ENCODE assay signal across 9 cellular contexts in the genomic region with DNA sequence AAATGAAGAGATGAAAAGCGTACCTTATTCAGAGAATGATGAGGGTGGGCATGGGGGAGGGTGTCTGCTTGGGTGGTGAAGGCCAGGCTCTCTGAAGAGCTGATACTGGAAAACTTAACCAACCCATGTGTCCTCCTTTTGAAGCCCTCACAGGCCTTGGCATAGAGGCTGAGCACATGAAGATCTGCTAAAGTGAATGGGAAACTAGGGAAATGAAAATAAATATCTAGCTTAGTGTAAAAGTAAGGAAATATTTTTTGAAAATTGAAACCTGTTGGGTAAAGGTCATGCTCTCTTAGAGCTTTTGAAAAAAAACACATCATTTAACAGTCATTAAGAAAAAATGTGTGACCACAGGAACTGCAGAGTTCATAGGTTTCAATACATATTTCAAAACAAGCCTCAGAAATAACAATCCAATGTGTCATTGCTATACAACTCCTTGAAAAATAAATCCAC. TPM values are rescaled to one million over a fixed set of nuclear protein-coding genes. Genes with fewer than 3 reads are reported as not detected.
DNase-seq lines count a peak whose midpoint lies in the region; ATAC-seq and TF ChIP-seq lines count a peak whose summit lies in the region.
"Had no signal": no experiment of that assay in that cellular context is flagged by ENCODE, and none has a peak within 500 bp of the region (broad histone marks: within the 10 kb centered on the region; RNA-seq: fewer than 3 reads in every experiment).

No MANE protein-coding gene starts in this region.

- ATAC-seq in activated naive CD4-positive, alpha-beta T cell treated with anti-CD3 and anti-CD28 coated beads, Interleukin-2, amount 50 U/mL, for 72 hours, result peak; percentile 20 to 74
- ATAC-seq in HG03342 (IDR thresholded peaks at IDR 0.05; ENCODE audit: unreplicated experiment) (peak; percentile 61), WTC11 (no peak)
- peak; percentile 86 to 89 for ATAC-seq in stimulated activated naive B cell treated with anti-CD40 and anti-IgM and Interleukin-4, amounts not matched to agents 10 μg/mL and 1 μg/mL and 100 μg/mL, for 72 hours (replicated peaks)

- peaks cover 29 to 56% of the 10 kb centered on the region in 2 donors for H3K4me1 Mint-ChIP-seq in stimulated activated naive B cell treated with anti-CD40 and anti-IgM and Interleukin-4, amounts not matched to agents 10 μg/mL and 1 μg/mL and 100 μg/mL, for 72 hours
- H3K4me1 Mint-ChIP-seq in WTC11 (no peaks in the 10 kb centered on the region), glutamatergic neuron (ENCODE audit: low read depth, unreplicated experiment) (no peaks in the 10 kb centered on the region)

- no peak for TF ChIP-seq CTCF in WTC11 (IDR thresholded peaks at IDR 0.05)
- TF ChIP-seq CTCF in glutamatergic neuron (IDR thresholded peaks at IDR 0.05; ENCODE audit: partially characterized antibody, unreplicated experiment), result no peak

- H3K36me3 Mint-ChIP-seq in activated naive CD4-positive, alpha-beta T cell treated with anti-CD3 and anti-CD28 coated beads, Interleukin-2, amount 50 U/mL, for 72 hours, result no peaks in the 10 kb centered on the region
- peaks cover 0 to 2% of the 10 kb centered on the region in 2 donors for H3K36me3 Mint-ChIP-seq in stimulated activated naive B cell treated with anti-CD40 and anti-IgM and Interleukin-4, amounts not matched to agents 10 μg/mL and 1 μg/mL and 100 μg/mL, for 72 hours
- H3K36me3 Mint-ChIP-seq in WTC11 (no peaks in the 10 kb centered on the region), glutamatergic neuron (ENCODE audit: unreplicated experiment) (no peaks in the 10 kb centered on the region)

- H3K27ac Mint-ChIP-seq in activated naive CD4-positive, alpha-beta T cell treated with anti-CD3 and anti-CD28 coated beads, Interleukin-2, amount 50 U/mL, for 72 hours, result no peak overlapping the region
- H3K27ac Mint-ChIP-seq in stimulated activated naive B cell treated with anti-CD40 and anti-IgM and Interleukin-4, amounts not matched to agents 10 μg/mL and 1 μg/mL and 100 μg/mL, for 72 hours, result peak overlapping the region; percentile 80
- H3K27ac Mint-ChIP-seq in WTC11, result no peak overlapping the region
- no peak overlapping the region for H3K27ac Mint-ChIP-seq in glutamatergic neuron (ENCODE audit: unreplicated experiment)

- DNase-seq in activated naive CD4-positive, alpha-beta T cell treated with anti-CD3 and anti-CD28 coated beads, Interleukin-2, amount 50 U/mL, for 72 hours (ENCODE audit: low spot score in 2 of 2), result no peak
- no peak for DNase-seq in activated naive CD4-positive, alpha-beta T cell treated with anti-CD3 and anti-CD28 coated beads, Interleukin-2, amount 50 U/mL, for 16 hours
- DNase-seq in brain pericyte (ENCODE audit: low read depth, low spot score) (peak; percentile 12), WTC11 (ENCODE audit: low spot score) (no peak), glutamatergic neuron (no peak)
- DNase-seq in stimulated activated naive B cell treated with anti-CD40 and anti-IgM and Interleukin-4, amounts not matched to agents 10 μg/mL and 1 μg/mL and 100 μg/mL, for 72 hours, result no peak
- DNase-seq in activated effector memory CD4-positive, alpha-beta T cell treated with Interleukin-2 at 50 U/mL for 16 hours, result no peak
- DNase-seq: testis had no signal

- H3K27me3 Mint-ChIP-seq in stimulated activated naive B cell treated with anti-CD40 and anti-IgM and Interleukin-4, amounts not matched to agents 10 μg/mL and 1 μg/mL and 100 μg/mL, for 72 hours, result no peaks in the 10 kb centered on the region
- H3K27me3 Mint-ChIP-seq in WTC11 (ENCODE audit: low read depth) (no peaks in the 10 kb centered on the region), glutamatergic neuron (ENCODE audit: unreplicated experiment) (no peaks in the 10 kb centered on the region)

- peak overlapping the region in 1 of 2 donors; percentile 46 for H3K4me3 Mint-ChIP-seq in stimulated activated naive B cell treated with anti-CD40 and anti-IgM and Interleukin-4, amounts not matched to agents 10 μg/mL and 1 μg/mL and 100 μg/mL, for 72 hours
- H3K4me3 Mint-ChIP-seq in WTC11 (no peak overlapping the region), glutamatergic neuron (ENCODE audit: unreplicated experiment) (no peak overlapping the region)

- CTCF ChIA-PET in WTC11 (lab: Charles Lee), result interaction anchor here (0.7 kb wide), 1 partner anchor 289 kb away, joined by 3 read pairs; no protein-coding TSS in a partner anchor

- no peaks in the 10 kb centered on the region for H3K9me3 Mint-ChIP-seq in activated naive CD4-positive, alpha-beta T cell treated with anti-CD3 and anti-CD28 coated beads, Interleukin-2, amount 50 U/mL, for 72 hours
- peaks cover 2 to 4% of the 10 kb centered on the region in 2 donors for H3K9me3 Mint-ChIP-seq in stimulated activated naive B cell treated with anti-CD40 and anti-IgM and Interleukin-4, amounts not matched to agents 10 μg/mL and 1 μg/mL and 100 μg/mL, for 72 hours
- H3K9me3 Mint-ChIP-seq in WTC11 (peaks cover 4% of the 10 kb centered on the region; the same call in 1 of the 2 replicates), glutamatergic neuron (ENCODE audit: unreplicated experiment) (no peaks in the 10 kb centered on the region)

- POLR2A ChIA-PET in WTC11 (lab: Charles Lee), result no interaction called here

TF ChIP-seq in WTC11, 78 proteins besides CTCF, POLR2A, EP300 and RAD21 (continues in another document):
- TF ChIP-seq ZNF138 (CRISPR knock-in tag; conservative IDR thresholded peaks at IDR 0.05) (no peak), TEAD4 (CRISPR knock-in tag; IDR thresholded peaks at IDR 0.05) (no peak), MXD4 (CRISPR knock-in tag; IDR thresholded peaks at IDR 0.05; ENCODE audit: borderline replicate concordance) (no peak), ZBTB21 (CRISPR knock-in tag; IDR thresholded peaks at IDR 0.05; ENCODE audit: borderline replicate concordance) (no peak), FOXK1 (CRISPR knock-in tag; IDR thresholded peaks at IDR 0.05) (no peak), HMGA2 (CRISPR knock-in tag; IDR thresholded peaks at IDR 0.05) (no peak), KAT7 (CRISPR knock-in tag; IDR thresholded peaks at IDR 0.05; ENCODE audit: borderline replicate concordance) (no peak)
- TF ChIP-seq, protein P1, sequence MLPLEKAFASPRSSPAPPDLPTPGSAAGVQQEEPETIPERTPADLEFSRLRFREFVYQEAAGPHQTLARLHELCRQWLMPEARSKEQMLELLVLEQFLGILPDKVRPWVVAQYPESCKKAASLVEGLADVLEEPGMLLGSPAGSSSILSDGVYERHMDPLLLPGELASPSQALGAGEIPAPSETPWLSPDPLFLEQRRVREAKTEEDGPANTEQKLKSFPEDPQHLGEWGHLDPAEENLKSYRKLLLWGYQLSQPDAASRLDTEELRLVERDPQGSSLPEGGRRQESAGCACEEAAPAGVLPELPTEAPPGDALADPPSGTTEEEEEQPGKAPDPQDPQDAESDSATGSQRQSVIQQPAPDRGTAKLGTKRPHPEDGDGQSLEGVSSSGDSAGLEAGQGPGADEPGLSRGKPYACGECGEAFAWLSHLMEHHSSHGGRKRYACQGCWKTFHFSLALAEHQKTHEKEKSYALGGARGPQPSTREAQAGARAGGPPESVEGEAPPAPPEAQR (CRISPR knock-in tag; IDR thresholded peaks at IDR 0.05), result no peak
- TF ChIP-seq, protein P2, sequence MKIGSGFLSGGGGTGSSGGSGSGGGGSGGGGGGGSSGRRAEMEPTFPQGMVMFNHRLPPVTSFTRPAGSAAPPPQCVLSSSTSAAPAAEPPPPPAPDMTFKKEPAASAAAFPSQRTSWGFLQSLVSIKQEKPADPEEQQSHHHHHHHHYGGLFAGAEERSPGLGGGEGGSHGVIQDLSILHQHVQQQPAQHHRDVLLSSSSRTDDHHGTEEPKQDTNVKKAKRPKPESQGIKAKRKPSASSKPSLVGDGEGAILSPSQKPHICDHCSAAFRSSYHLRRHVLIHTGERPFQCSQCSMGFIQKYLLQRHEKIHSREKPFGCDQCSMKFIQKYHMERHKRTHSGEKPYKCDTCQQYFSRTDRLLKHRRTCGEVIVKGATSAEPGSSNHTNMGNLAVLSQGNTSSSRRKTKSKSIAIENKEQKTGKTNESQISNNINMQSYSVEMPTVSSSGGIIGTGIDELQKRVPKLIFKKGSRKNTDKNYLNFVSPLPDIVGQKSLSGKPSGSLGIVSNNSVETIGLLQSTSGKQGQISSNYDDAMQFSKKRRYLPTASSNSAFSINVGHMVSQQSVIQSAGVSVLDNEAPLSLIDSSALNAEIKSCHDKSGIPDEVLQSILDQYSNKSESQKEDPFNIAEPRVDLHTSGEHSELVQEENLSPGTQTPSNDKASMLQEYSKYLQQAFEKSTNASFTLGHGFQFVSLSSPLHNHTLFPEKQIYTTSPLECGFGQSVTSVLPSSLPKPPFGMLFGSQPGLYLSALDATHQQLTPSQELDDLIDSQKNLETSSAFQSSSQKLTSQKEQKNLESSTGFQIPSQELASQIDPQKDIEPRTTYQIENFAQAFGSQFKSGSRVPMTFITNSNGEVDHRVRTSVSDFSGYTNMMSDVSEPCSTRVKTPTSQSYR (CRISPR knock-in tag; IDR thresholded peaks at IDR 0.05), result no peak
- TF ChIP-seq, protein P3, sequence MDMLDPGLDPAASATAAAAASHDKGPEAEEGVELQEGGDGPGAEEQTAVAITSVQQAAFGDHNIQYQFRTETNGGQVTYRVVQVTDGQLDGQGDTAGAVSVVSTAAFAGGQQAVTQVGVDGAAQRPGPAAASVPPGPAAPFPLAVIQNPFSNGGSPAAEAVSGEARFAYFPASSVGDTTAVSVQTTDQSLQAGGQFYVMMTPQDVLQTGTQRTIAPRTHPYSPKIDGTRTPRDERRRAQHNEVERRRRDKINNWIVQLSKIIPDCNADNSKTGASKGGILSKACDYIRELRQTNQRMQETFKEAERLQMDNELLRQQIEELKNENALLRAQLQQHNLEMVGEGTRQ (CRISPR knock-in tag; IDR thresholded peaks at IDR 0.05), result no peak

RNA-seq across cellular contexts. Expression of a gene that starts 40.5 kb away (rescaled TPM):
- 1 to 10 TPM; 2.8 to 3.4 TPM for total RNA-seq in activated naive CD4-positive, alpha-beta T cell treated with anti-CD3 and anti-CD28 coated beads, Interleukin-2, amount 50 U/mL, for 72 hours
- 33.8 to 38.0 TPM (median 37.0 TPM) in 3 replicates for total RNA-seq in WTC11 (2021)
- 17.9 TPM for total RNA-seq in glutamatergic neuron (ENCODE audit: unreplicated experiment)
